ENCODE assay signal across 1 cellular context in genomic region chr11:110086892-110087309, GRCh38.
TF ChIP-seq lines count a peak whose summit lies in the region.

No MANE protein-coding gene starts in this region.

TF ChIP-seq in endothelial cell of umbilical vein, 7 proteins besides CTCF, POLR2A, EP300 and RAD21 (continued from another document):
- TF ChIP-seq, protein P1, sequence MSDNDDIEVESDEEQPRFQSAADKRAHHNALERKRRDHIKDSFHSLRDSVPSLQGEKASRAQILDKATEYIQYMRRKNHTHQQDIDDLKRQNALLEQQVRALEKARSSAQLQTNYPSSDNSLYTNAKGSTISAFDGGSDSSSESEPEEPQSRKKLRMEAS (IDR thresholded peaks at IDR 0.05; ENCODE audit: insufficient read depth, insufficient read length), result no peak
- TF ChIP-seq POLR2AphosphoS5 (IDR thresholded peaks at IDR 0.05; ENCODE audit: insufficient read depth, low read depth, low read length), result no peak
- TF ChIP-seq EZH2 (IDR thresholded peaks at IDR 0.05; ENCODE audit: borderline replicate concordance, low read depth, low read length, severe bottlenecking), result no peak
